ENCODE assay signal across 19 cellular contexts in genomic region chr18:61132036-61132435, GRCh38.
"Had no signal": no experiment of that assay in that cellular context is flagged by ENCODE, and none has a peak within 500 bp of the region (broad histone marks: within the 10 kb centered on the region; RNA-seq: fewer than 3 reads in every experiment).

No MANE protein-coding gene starts in this region.

- DNase-seq: natural killer cell; occipital lobe; ovary; posterior cingulate gyrus; psoas muscle; right cardiac atrium; right lobe of liver; sigmoid colon; small intestine; stimulated activated CD4-positive, alpha-beta T cell treated with anti-CD3 and anti-CD28 coated beads, Interleukin-15, amount 100 ng/mL, for 24 hours; stimulated activated CD4-positive, alpha-beta T cell treated with anti-CD3 and anti-CD28 coated beads, Interleukin-2, amount 100 ng/mL, for 24 hours; stimulated activated CD4-positive, alpha-beta T cell treated with anti-CD3 and anti-CD28 coated beads, Interleukin-2, amount 100 ng/mL, for 48 hours; stimulated activated CD4-positive, alpha-beta T cell treated with anti-CD3 and anti-CD28 coated beads, Interleukin-4, amount 100 ng/mL, for 24 hours; stimulated activated naive B cell treated with anti-CD40 and anti-IgM and Interleukin-4, amounts not matched to agents 10 μg/mL and 1 μg/mL and 100 μg/mL, for 72 hours; stimulated activated naive CD4-positive, alpha-beta T cell treated with Interleukin-2 at 50 U/mL for 16 hours; stomach; thyroid gland; trophoblast cell; upper lobe of left lung had no signal
